In the genomic region with DNA sequence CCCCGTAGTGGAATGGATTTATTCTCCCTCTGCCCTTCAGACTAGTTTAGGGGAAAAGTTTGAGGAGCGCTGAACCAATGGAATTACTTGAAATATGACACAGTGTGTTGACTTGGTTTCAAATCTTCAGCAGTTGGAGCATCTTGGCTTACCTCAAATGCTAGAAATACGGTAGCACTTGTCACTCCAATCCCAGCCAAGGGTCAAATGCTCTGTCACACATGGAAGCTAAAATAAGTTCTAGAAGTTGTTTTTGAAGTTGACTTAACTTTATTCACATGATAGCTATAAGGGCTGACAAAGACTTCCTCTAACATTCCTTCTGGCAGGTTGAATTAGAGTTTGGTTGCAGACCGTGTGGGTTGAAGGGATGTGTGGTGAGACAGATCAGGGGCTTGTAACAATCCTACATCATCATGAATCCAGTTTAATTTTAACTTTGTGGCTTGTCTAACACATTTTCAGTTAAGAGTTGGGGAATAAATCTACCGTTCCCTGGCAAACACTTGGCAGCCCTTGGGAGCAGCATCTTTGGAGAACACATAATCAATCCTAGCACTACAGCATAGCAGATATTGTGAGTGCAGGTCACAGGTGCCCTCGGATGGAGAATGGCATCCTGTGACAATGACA, we compare ENCODE assay signal across 1 cellular context.
TF ChIP-seq lines count a peak whose summit lies in the region.

No MANE protein-coding gene starts in this region.

TF ChIP-seq in H1, 55 proteins besides CTCF, POLR2A, EP300 and RAD21:
- TF ChIP-seq RBBP5 (IDR thresholded peaks at IDR 0.05; ENCODE audit: borderline replicate concordance, low read depth, low read length) (no peak), TAF7 (optimal IDR thresholded peaks at IDR 0.05; ENCODE audit: borderline replicate concordance, low read depth, low read length) (no peak), KDM5A (IDR thresholded peaks at IDR 0.05; ENCODE audit: low read length) (no peak), SP2 (IDR thresholded peaks at IDR 0.05; ENCODE audit: low read length) (no peak), SP1 (IDR thresholded peaks at IDR 0.05; ENCODE audit: low read depth, low read length) (no peak), KDM4A (IDR thresholded peaks at IDR 0.05; ENCODE audit: low read depth, low read length, severe bottlenecking) (no peak), KDM1A (IDR thresholded peaks at IDR 0.05; ENCODE audit: borderline replicate concordance, low read length) (no peak), FOSL1 (IDR thresholded peaks at IDR 0.05; ENCODE audit: insufficient read depth, low read depth, low read length) (no peak), PHF8 (conservative IDR thresholded peaks at IDR 0.05; ENCODE audit: low read depth, low read length) (no peak), RNF2 (IDR thresholded peaks at IDR 0.05; ENCODE audit: borderline replicate concordance, low read depth, low read length, missing control alignments, poor library complexity, severe bottlenecking) (no peak), SP4 (IDR thresholded peaks at IDR 0.05; ENCODE audit: low read length) (no peak)
